8 cellular contexts compared by ENCODE assay signal in the genomic region with DNA sequence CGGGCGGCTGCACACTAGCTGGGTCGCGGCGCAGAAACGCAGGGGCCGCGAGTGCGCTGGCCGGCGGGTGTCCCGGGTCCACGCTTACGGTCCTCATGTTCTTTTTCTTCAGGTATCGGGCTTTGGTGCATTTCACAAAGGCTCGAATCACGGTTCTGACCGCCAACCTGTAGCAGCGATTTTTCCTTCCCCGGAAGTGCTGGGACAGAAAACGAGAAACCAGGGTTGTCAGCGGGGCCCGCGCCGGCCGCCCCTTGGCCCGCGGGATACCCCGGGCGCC. TPM values are rescaled to one million over a fixed set of nuclear protein-coding genes. Genes with fewer than 3 reads are reported as not detected.
DNase-seq lines count a peak whose midpoint lies in the region; ATAC-seq and TF ChIP-seq lines count a peak whose summit lies in the region.

No MANE protein-coding gene starts in this region.

- peaks cover 77% of the 10 kb centered on the region for H3K79me2 ChIP-seq in GM23248 (ENCODE audit: insufficient read depth)

- no peak for TF ChIP-seq POLR2A in gastroesophageal sphincter (IDR thresholded peaks at IDR 0.05)

- peak overlapping the region; percentile 90 for H3K4me3 ChIP-seq in GM23248
- peak overlapping the region; percentile 95 for H3K4me3 ChIP-seq in SK-N-MC
- peak overlapping the region; percentile 87 to 96 for H3K4me3 ChIP-seq in gastroesophageal sphincter
- H3K4me3 ChIP-seq in skeletal muscle satellite cell (ENCODE audit: low read length): peak overlapping the region; percentile 98

- H3K27me3 ChIP-seq in GM23248 (replicated peaks; ENCODE audit: insufficient read depth): no peaks in the 10 kb centered on the region
- H3K27me3 ChIP-seq in gastroesophageal sphincter: no peaks in the 10 kb centered on the region
- no peaks in the 10 kb centered on the region for H3K27me3 ChIP-seq in skeletal muscle satellite cell (ENCODE audit: control insufficient read depth, insufficient read depth, low read length)

- H3K9me2 ChIP-seq in GM23248 (ENCODE audit: insufficient read depth): no peaks in the 10 kb centered on the region

- H2AFZ ChIP-seq in GM23248: peak overlapping the region; percentile 82

- TF ChIP-seq CTCF in gastroesophageal sphincter (IDR thresholded peaks at IDR 0.05): no peak

- TF ChIP-seq EP300 in gastroesophageal sphincter (IDR thresholded peaks at IDR 0.05): no peak

- DNase-seq in GM23248 (no peak), SK-N-MC (ENCODE audit: low read depth, low spot score) (no peak), GM19240 (ENCODE audit: insufficient read length, low spot score) (no peak), NCI-H2029 (lab: John Stamatoyannopoulos, UW) (no peak)
- DNase-seq in activated CD4-positive, alpha-beta T cell treated with anti-CD3 and anti-CD28 coated beads, Interleukin-2, amount 50 U/mL, for 4 hours: no peak

- 0 out of 2 replicates have a peak, but pooled peaks cover 3% of the 10 kb centered on the region for H4K20me1 ChIP-seq in GM23248 (ENCODE audit: insufficient read depth)

- ATAC-seq in gastroesophageal sphincter (no peak), GM19395 (IDR thresholded peaks at IDR 0.05; ENCODE audit: unreplicated experiment) (no peak)

- H3K9me3 ChIP-seq in GM23248 (ENCODE audit: low read depth): no peaks in the 10 kb centered on the region
- no peaks in the 10 kb centered on the region for H3K9me3 ChIP-seq in SK-N-MC (ENCODE audit: low read depth, low read length)
- H3K9me3 ChIP-seq in gastroesophageal sphincter: no peaks in the 10 kb centered on the region
- H3K9me3 ChIP-seq in skeletal muscle satellite cell (replicated peaks; ENCODE audit: low read length): no peaks in the 10 kb centered on the region

- H3K36me3 ChIP-seq in GM23248 (ENCODE audit: low read depth): 0 out of 2 replicates have a peak, but pooled peaks cover 5% of the 10 kb centered on the region
- peaks cover 37% of the 10 kb centered on the region for H3K36me3 ChIP-seq in SK-N-MC (ENCODE audit: insufficient read depth, low read length)
- peaks cover 0 to 51% of the 10 kb centered on the region in 2 donors for H3K36me3 ChIP-seq in gastroesophageal sphincter
- peaks cover 34% of the 10 kb centered on the region for H3K36me3 ChIP-seq in skeletal muscle satellite cell (ENCODE audit: insufficient read depth, low read length)

- H3K4me1 ChIP-seq in GM23248 (ENCODE audit: insufficient read depth) (peaks cover 17% of the 10 kb centered on the region), gastroesophageal sphincter (peaks cover 0 to 53% (median 32%) of the 10 kb centered on the region in 3 donors), skeletal muscle satellite cell (ENCODE audit: control insufficient read depth, insufficient read depth, low read length) (peaks cover 24% of the 10 kb centered on the region)

- in situ Hi-C loops in GM23248 (cut with MboI): no loop called here

- peak overlapping the region; percentile 96 for H3K9ac ChIP-seq in GM23248
- H3K9ac ChIP-seq in SK-N-MC (ENCODE audit: insufficient read length): peak overlapping the region; percentile 97
- H3K9ac ChIP-seq in skeletal muscle satellite cell (ENCODE audit: low read depth, low read length): peak overlapping the region; percentile 99

- H3F3A ChIP-seq in GM23248 (ENCODE audit: insufficient read depth): peaks cover 27% of the 10 kb centered on the region

- H3K27ac ChIP-seq in GM23248 (peak overlapping the region; percentile 70), SK-N-MC (peak overlapping the region; percentile 83), gastroesophageal sphincter (peak overlapping the region; percentile 47 to 91 (median 88))

- 1% methylated on average over 27 to 30 of the region's 30 CpGs for WGBS in GM23248 (ENCODE audit: low coverage in 1 of 2, low lambda C conversion rate in 2 of 2, missing lambda C conversion rate in 2 of 2), 2 experiments
- 0% methylated on average over 2 to 7 of the region's 30 CpGs for WGBS in gastroesophageal sphincter (ENCODE audit: low coverage in 1 of 2), 2 donors

- H3K4me2 ChIP-seq in GM23248 (ENCODE audit: unreplicated experiment) (peak overlapping the region; percentile 80), skeletal muscle satellite cell (ENCODE audit: low read length) (peak overlapping the region; percentile 96)

RNA-seq across cellular contexts. Expression of a gene that starts 0.3 kb away (rescaled TPM):
- 88.9 and 105 TPM in 2 replicates for total RNA-seq in GM23248 (2014; rRNA removed; shearing (Covaris generic))
- 176 and 181 TPM in 2 replicates for polyA plus RNA-seq in GM23248 (2016; fragmentation: Nextera tagmentation; extraction: Ambion mirVana)
- total RNA-seq in gastroesophageal sphincter: 100 to 1,000 TPM; 121 to 215 (median 159) TPM
- 122 and 141 TPM in 2 replicates for total RNA-seq in skeletal muscle satellite cell (2012; rRNA removed)

RNA-seq across cellular contexts. Expression of a gene that starts 7.6 kb away (rescaled TPM):
- total RNA-seq in GM23248 (2014; rRNA removed; shearing (Covaris generic)): 150 and 185 TPM in 2 replicates
- polyA plus RNA-seq in GM23248 (2016; fragmentation: Nextera tagmentation; extraction: Ambion mirVana): 151 and 199 TPM in 2 replicates
- total RNA-seq in gastroesophageal sphincter: 100 to 1,000 TPM in 2 of 4 donors, 10 to 100 TPM in 2; 31.6 to 248 (median 127) TPM
- 88.7 and 93.3 TPM in 2 replicates for total RNA-seq in skeletal muscle satellite cell (2012; rRNA removed)

RNA-seq across cellular contexts. Expression of a gene that starts 14.3 kb away (rescaled TPM):
- total RNA-seq in GM23248 (2014; rRNA removed; shearing (Covaris generic)): 0.51 and 0.97 TPM in 2 replicates
- 0.44 and 0.70 TPM in 2 replicates for polyA plus RNA-seq in GM23248 (2016; fragmentation: Nextera tagmentation; extraction: Ambion mirVana)
- 10 to 100 TPM in 2 of 4 donors, 1 to 10 TPM in 2; 8.7 to 16.9 (median 10.3) TPM for total RNA-seq in gastroesophageal sphincter
- under 0.01 TPM in 2 replicates for total RNA-seq in skeletal muscle satellite cell (2012; rRNA removed)

RNA-seq across cellular contexts. Expression of a gene that starts 28.7 kb away (rescaled TPM):
- 1.4 and 2.3 TPM in 2 replicates for total RNA-seq in GM23248 (2014; rRNA removed; shearing (Covaris generic))
- 0.60 and 1.3 TPM in 2 replicates for polyA plus RNA-seq in GM23248 (2016; fragmentation: Nextera tagmentation; extraction: Ambion mirVana)
- total RNA-seq in gastroesophageal sphincter: 100 to 1,000 TPM in 2 of 4 donors, 10 to 100 TPM in 2; 59.8 to 137 (median 96.4) TPM
- total RNA-seq in skeletal muscle satellite cell (2012; rRNA removed): 1.5 and 2.4 TPM in 2 replicates

RNA-seq across cellular contexts. Expression of a gene that starts 31.8 kb away (rescaled TPM):
- total RNA-seq in GM23248 (2014; rRNA removed; shearing (Covaris generic)): 118 and 120 TPM in 2 replicates
- polyA plus RNA-seq in GM23248 (2016; fragmentation: Nextera tagmentation; extraction: Ambion mirVana): 216 and 218 TPM in 2 replicates
- total RNA-seq in gastroesophageal sphincter: 100 to 1,000 TPM; 103 to 138 (median 108) TPM
- total RNA-seq in skeletal muscle satellite cell (2012; rRNA removed): 172 and 180 TPM in 2 replicates
